Comparison of ENCODE assay signal across 10 cellular contexts in genomic region chrX:137565921-137566745, GRCh38. TPM values are rescaled to one million over a fixed set of nuclear protein-coding genes. Genes with fewer than 3 reads are reported as not detected.
DNase-seq lines count a peak whose midpoint lies in the region; ATAC-seq, FAIRE-seq and TF ChIP-seq lines count a peak whose summit lies in the region.
"Had no signal": no experiment of that assay in that cellular context is flagged by ENCODE, and none has a peak within 500 bp of the region (broad histone marks: within the 10 kb centered on the region; RNA-seq: fewer than 3 reads in every experiment).

TSS of gene ZIC3 (plus strand) at chrX:137566127. CDS start at chrX:137566692, 565 bp downstream.

- no peak for TF ChIP-seq POLR2A in endothelial cell of umbilical vein (IDR thresholded peaks at IDR 0.05; ENCODE audit: low read depth, low read length)
- TF ChIP-seq POLR2A in upper lobe of left lung (IDR thresholded peaks at IDR 0.05), result no peak

- intact Hi-C loops in endothelial cell of umbilical vein (cut with micrococcal nuclease), result no loop called here
- intact Hi-C loops in activated T-helper 2 cell treated with anti-CD3 and anti-CD28 coated beads, Interferon-gamma antibody, Interleukin-2, Interleukin-4, amounts not matched to agents 10 μg/mL and 5 μg/mL and 100 μg/mL, durations not matched to agents 14 hours and 24 hours and 36 hours (cut with micrococcal nuclease), result loop anchor here (2.0 kb wide), 2 partner anchors 15 to 139 kb away; no protein-coding TSS in a partner anchor

- no peak for TF ChIP-seq CTCF in endothelial cell of umbilical vein (IDR thresholded peaks at IDR 0.05; ENCODE audit: extremely low read depth in 1 of 2, insufficient read depth in 1 of 2, low read depth in 1 of 2, low read length in 2 of 2)
- TF ChIP-seq CTCF in upper lobe of left lung (IDR thresholded peaks at IDR 0.05), result no peak

- H3K9me3 ChIP-seq in endothelial cell of umbilical vein (replicated peaks; ENCODE audit: control insufficient read depth, insufficient read depth, low read length) (no peaks in the 10 kb centered on the region), upper lobe of left lung (peaks cover 0 to 4% (median 0%) of the 10 kb centered on the region in 4 donors)

- H3K4me1 Mint-ChIP-seq in activated T-helper 2 cell treated with anti-CD3 and anti-CD28 coated beads, Interferon-gamma antibody, Interleukin-2, Interleukin-4, amounts not matched to agents 10 μg/mL and 5 μg/mL and 100 μg/mL, durations not matched to agents 14 hours and 24 hours and 36 hours (ENCODE audit: low read depth), result no peaks in the 10 kb centered on the region

- dilution Hi-C loops in endothelial cell of umbilical vein (cut with MboI; ENCODE audit: extremely low pct_ligation_motif_present, low sequenced_read_pairs), result no loop called here

- no peak within 1 kb of the TSS for H3K4me3 Mint-ChIP-seq in activated T-helper 2 cell treated with anti-CD3 and anti-CD28 coated beads, Interferon-gamma antibody, Interleukin-2, Interleukin-4, amounts not matched to agents 10 μg/mL and 5 μg/mL and 100 μg/mL, durations not matched to agents 14 hours and 24 hours and 36 hours (ENCODE audit: low read depth)

- CTCF ChIA-PET in endothelial cell of umbilical vein (lab: Charles Lee), result no interaction called here

- no peaks in the 10 kb centered on the region for H3K79me2 ChIP-seq in endothelial cell of umbilical vein (ENCODE audit: control insufficient read depth, insufficient read depth, low read length)

- no peak within 1 kb of the TSS for H3K27ac Mint-ChIP-seq in activated T-helper 2 cell treated with anti-CD3 and anti-CD28 coated beads, Interferon-gamma antibody, Interleukin-2, Interleukin-4, amounts not matched to agents 10 μg/mL and 5 μg/mL and 100 μg/mL, durations not matched to agents 14 hours and 24 hours and 36 hours

- no peaks in the 10 kb centered on the region for H4K20me1 ChIP-seq in endothelial cell of umbilical vein (replicated peaks; ENCODE audit: control insufficient read depth, extremely low read depth, insufficient read depth, low read length)

- H3K4me3 ChIP-seq in endothelial cell of umbilical vein (replicated peaks in 1 of 3; ENCODE audit: insufficient read depth in 1 of 3, low read depth in 1 of 3, low read length in 3 of 3), result peak within 1 kb of the TSS in 2 of 3 experiments; percentile 11 to 35
- H3K4me3 ChIP-seq in upper lobe of left lung, result peak within 1 kb of the TSS; percentile 22 to 59 (median 45)

- no peak for TF ChIP-seq EP300 in upper lobe of left lung (IDR thresholded peaks at IDR 0.05)

- no peak within 1 kb of the TSS for H3K9ac ChIP-seq in endothelial cell of umbilical vein (replicated peaks; ENCODE audit: extremely low read depth, insufficient read depth, low read length)

- H3K4me2 ChIP-seq in endothelial cell of umbilical vein (ENCODE audit: insufficient read depth, low read length), result no peak within 1 kb of the TSS

- no peak within 1 kb of the TSS for H3K27ac ChIP-seq in endothelial cell of umbilical vein (ENCODE audit: insufficient read depth, low read depth, low read length)
- no peak within 1 kb of the TSS for H3K27ac ChIP-seq in upper lobe of left lung

- 9 to 39% methylated on average over 20 to 44 of the region's 69 CpGs for WGBS in upper lobe of left lung, 2 donors

- no TSS peak for BruUV-seq in endothelial cell of umbilical vein (replicated peaks; lab: Mats Ljungman, UMichigan)

- peak in 1 of 2 donors; percentile 89 for ATAC-seq in upper lobe of left lung (ENCODE audit: low FRiP score in 2 of 2)
- ATAC-seq: HCT116 had no signal

- no peak for FAIRE-seq in endothelial cell of umbilical vein (lab: Jason Lieb, UNC)
- FAIRE-seq: colon had no signal

- H3K9me1 ChIP-seq in endothelial cell of umbilical vein (replicated peaks; ENCODE audit: control insufficient read depth, extremely low read depth, insufficient read depth, low read length), result no peaks in the 10 kb centered on the region

- no peaks in the 10 kb centered on the region for H3K9me3 Mint-ChIP-seq in activated T-helper 2 cell treated with anti-CD3 and anti-CD28 coated beads, Interferon-gamma antibody, Interleukin-2, Interleukin-4, amounts not matched to agents 10 μg/mL and 5 μg/mL and 100 μg/mL, durations not matched to agents 14 hours and 24 hours and 36 hours

- H3K4me1 ChIP-seq in endothelial cell of umbilical vein (ENCODE audit: control insufficient read depth, extremely low read depth, insufficient read depth, low read length), result no peaks in the 10 kb centered on the region
- H3K4me1 ChIP-seq in upper lobe of left lung, result peaks cover 0 to 33% (median 9%) of the 10 kb centered on the region in 4 donors

- H2AFZ ChIP-seq in endothelial cell of umbilical vein (ENCODE audit: low read depth, low read length), result peak within 1 kb of the TSS; percentile 54

- POLR2A ChIA-PET in endothelial cell of umbilical vein (lab: Charles Lee), result no interaction called here

- H3K27me3 Mint-ChIP-seq in activated T-helper 2 cell treated with anti-CD3 and anti-CD28 coated beads, Interferon-gamma antibody, Interleukin-2, Interleukin-4, amounts not matched to agents 10 μg/mL and 5 μg/mL and 100 μg/mL, durations not matched to agents 14 hours and 24 hours and 36 hours (ENCODE audit: low read depth), result peaks cover 56% of the 10 kb centered on the region

- DNase-seq in DMS153 (lab: John Stamatoyannopoulos, UW) (peak; percentile 87), NCI-H748 treated with DMSO at 0.1 percent for 48 hours (lab: John Stamatoyannopoulos, UW) (peak; percentile 51), endothelial cell of umbilical vein (ENCODE audit: low read depth, low spot score) (peak; percentile 25), middle frontal gyrus (ENCODE audit: extremely low spot score, low spot score) (peak; percentile 16), upper lobe of left lung (peak; percentile 50 to 93), HuH-7 (ENCODE audit: low spot score) (no peak)
- DNase-seq in activated T-helper 2 cell treated with anti-CD3 and anti-CD28 coated beads, Interferon-gamma antibody, Interleukin-2, Interleukin-4, amounts not matched to agents 10 μg/mL and 5 μg/mL and 100 μg/mL, durations not matched to agents 14 hours and 24 hours and 36 hours (ENCODE audit: low spot score), result no peak
- DNase-seq in stimulated activated CD4-positive, alpha-beta T cell treated with anti-CD3 and anti-CD28 coated beads, Interleukin-2, amount 100 ng/mL, for 48 hours, result no peak

- H3K36me3 ChIP-seq in endothelial cell of umbilical vein (ENCODE audit: control insufficient read depth in 2 of 2, extremely low read depth in 1 of 2, insufficient read depth in 2 of 2, low read length in 2 of 2), result no peaks in the 10 kb centered on the region
- H3K36me3 ChIP-seq in upper lobe of left lung, result no peaks in the 10 kb centered on the region

- H3K27me3 ChIP-seq in endothelial cell of umbilical vein (ENCODE audit: control insufficient read depth in 2 of 2, insufficient read depth in 2 of 2, low read length in 2 of 2) (peaks cover 36 to 37% of the 10 kb centered on the region in 2 experiments), upper lobe of left lung (peaks cover 0 to 63% (median 1%) of the 10 kb centered on the region in 4 donors)

- H3K36me3 Mint-ChIP-seq in activated T-helper 2 cell treated with anti-CD3 and anti-CD28 coated beads, Interferon-gamma antibody, Interleukin-2, Interleukin-4, amounts not matched to agents 10 μg/mL and 5 μg/mL and 100 μg/mL, durations not matched to agents 14 hours and 24 hours and 36 hours (ENCODE audit: low read depth), result peaks cover 7% of the 10 kb centered on the region

TF ChIP-seq in endothelial cell of umbilical vein, 7 proteins besides CTCF, POLR2A, EP300 and RAD21:
- TF ChIP-seq POLR2AphosphoS5 (IDR thresholded peaks at IDR 0.05; ENCODE audit: insufficient read depth, low read depth, low read length) (no peak), MYC (IDR thresholded peaks at IDR 0.05; ENCODE audit: low read depth, low read length) (no peak), JUN (IDR thresholded peaks at IDR 0.05; ENCODE audit: borderline replicate concordance, insufficient read depth, insufficient read length, low read depth) (no peak)

RNA-seq across cellular contexts. Expression of gene ZIC3, which starts in this region (rescaled TPM):
- not detected in 2 replicates for total RNA-seq in endothelial cell of umbilical vein
- not detected in 2 replicates for polyA plus RNA-seq in endothelial cell of umbilical vein
- polyA plus RNA-seq in endothelial cell of umbilical vein (2011; cell fraction: cytosol; rRNA removed), result not detected in 2 replicates
- polyA plus RNA-seq in endothelial cell of umbilical vein (2011; cell fraction: nucleus; rRNA removed), result not detected in 2 replicates
- not detected in 2 replicates for polyA plus RNA-seq in endothelial cell of umbilical vein (2012)
- not detected in 2 replicates for polyA minus RNA-seq in endothelial cell of umbilical vein
- not detected for polyA minus RNA-seq in endothelial cell of umbilical vein (2011; cell fraction: cytosol; rRNA and poly(A)+ RNA removed)
- polyA minus RNA-seq in endothelial cell of umbilical vein (2011; cell fraction: nucleus; rRNA and poly(A)+ RNA removed), result not detected in 2 replicates
- under 1 TPM in 2 of 6 donors, not detected in 4; 0.07 to 0.11 TPM for total RNA-seq in upper lobe of left lung
- not detected in 2 replicates for total RNA-seq in activated T-helper 2 cell treated with anti-CD3 and anti-CD28 coated beads, Interferon-gamma antibody, Interleukin-2, Interleukin-4, amounts not matched to agents 10 μg/mL and 5 μg/mL and 100 μg/mL, durations not matched to agents 14 hours and 24 hours and 36 hours

Comparison
In these comparisons a context has a peak if more than half of its experiments do, and no peak if none do; other contexts are left out.
1. Peak in DNase-seq and H3K4me3 ChIP-seq in endothelial cell of umbilical vein; RNA of the gene not detected or under 1 TPM.
2. Peak in DNase-seq and H3K4me3 ChIP-seq in upper lobe of left lung; RNA of the gene not detected or under 1 TPM.
3. DNase-seq: peak in DMS153 (single experiment), NCI-H748 treated with DMSO at 0.1 percent for 48 hours (single experiment) and middle frontal gyrus (single experiment); none in activated T-helper 2 cell treated with anti-CD3 and anti-CD28 coated beads, Interferon-gamma antibody, Interleukin-2, Interleukin-4, amounts not matched to agents 10 μg/mL and 5 μg/mL and 100 μg/mL, durations not matched to agents 14 hours and 24 hours and 36 hours (single experiment), HuH-7 (single experiment) and stimulated activated CD4-positive, alpha-beta T cell treated with anti-CD3 and anti-CD28 coated beads, Interleukin-2, amount 100 ng/mL, for 48 hours (0 of 2).